ENCODE assay signal across 24 cellular contexts in genomic region chr15:65926459-65926858, GRCh38.
"Had no signal": no experiment of that assay in that cellular context is flagged by ENCODE, and none has a peak within 500 bp of the region (broad histone marks: within the 10 kb centered on the region; RNA-seq: fewer than 3 reads in every experiment).

No MANE protein-coding gene starts in this region.

- ATAC-seq: effector memory CD8-positive, alpha-beta T cell; left ventricle myocardium superior; lower lobe of right lung; natural killer cell; right lobe of liver had no signal

- H3K27ac ChIP-seq: esophagus squamous epithelium, lower lobe of right lung, neutrophil, parathyroid adenoma, right lobe of liver, testis, tibial artery had no signal

- H2AFZ ChIP-seq: parathyroid adenoma had no signal

- H3K36me3 ChIP-seq: esophagus squamous epithelium, lower lobe of right lung, neutrophil, right lobe of liver, tibial artery had no signal

- H3K4me3 ChIP-seq: esophagus squamous epithelium, lower lobe of right lung, right lobe of liver, testis, tibial artery had no signal

- H3K9me3 ChIP-seq: esophagus squamous epithelium, lower lobe of right lung, neutrophil, right lobe of liver, testis, tibial artery had no signal

- H3K79me2 ChIP-seq: parathyroid adenoma had no signal

- FAIRE-seq: endometrium, small intestine had no signal

- DNase-seq: cortex of kidney; effector memory CD8-positive, alpha-beta T cell; erythroblast; esophagus squamous epithelium; foreskin melanocyte; glutamatergic neuron; hypothalamus; immature natural killer cell; islet precursor cell; kidney glomerular epithelial cell; left ventricle myocardium superior; lower lobe of right lung; natural killer cell; small intestine; stimulated activated CD4-positive, alpha-beta T cell treated with anti-CD3 and anti-CD28 coated beads, Interleukin-15, amount 100 ng/mL, for 24 hours; stimulated activated CD4-positive, alpha-beta T cell treated with anti-CD3 and anti-CD28 coated beads, Interleukin-2, amount 100 ng/mL, for 48 hours; stimulated activated naive CD4-positive, alpha-beta T cell treated with Interleukin-2 at 50 U/mL for 16 hours; substantia nigra; testis; tibial artery had no signal

- H3K9ac ChIP-seq: parathyroid adenoma had no signal

- H3K4me1 ChIP-seq: esophagus squamous epithelium, lower lobe of right lung, parathyroid adenoma, right lobe of liver, tibial artery had no signal

- H3K27me3 ChIP-seq: esophagus squamous epithelium, neutrophil, right lobe of liver, testis, tibial artery had no signal
